32 cellular contexts compared by ENCODE assay signal in genomic region chr12:88361493-88361892, GRCh38.
DNase-seq lines count a peak whose midpoint lies in the region; ATAC-seq and TF ChIP-seq lines count a peak whose summit lies in the region.
"Had no signal": no experiment of that assay in that cellular context is flagged by ENCODE, and none has a peak within 500 bp of the region (broad histone marks: within the 10 kb centered on the region; RNA-seq: fewer than 3 reads in every experiment).

No MANE protein-coding gene starts in this region.

- DNase-seq in EH (ENCODE audit: low read depth): peak; percentile 57
- DNase-seq in LHCN-M2 (ENCODE audit: low read depth): peak; percentile 38
- peak; percentile 34 for DNase-seq in choroid plexus epithelial cell (ENCODE audit: low read depth)
- peak; percentile 68 for DNase-seq in kidney tubule cell (ENCODE audit: low spot score)
- DNase-seq in mesothelial cell of epicardium (ENCODE audit: low spot score in 2 of 2, unreplicated experiment in 2 of 2): no peak
- DNase-seq in stimulated activated CD4-positive, alpha-beta T cell treated with anti-CD3 and anti-CD28 coated beads, Interleukin-2, amount 100 ng/mL, for 24 hours: no peak
- DNase-seq in LoVo (ENCODE audit: low spot score): no peak
- DNase-seq: activated CD4-positive, alpha-beta T cell treated with anti-CD3 and anti-CD28 coated beads, Interleukin-2, amount 50 U/mL, for 48 hours; activated CD8-positive, alpha-beta memory T cell treated with anti-CD3 and anti-CD28 coated beads, Interleukin-2, amount 50 U/mL, for 4 hours; activated naive CD4-positive, alpha-beta T cell treated with anti-CD3 and anti-CD28 coated beads, Interleukin-2, amount 10 ng/mL, durations not matched to agents 7 days and 5 days; C1 segment of cervical spinal cord; Caco-2; central memory CD4-positive, alpha-beta T cell; dermis blood vessel endothelial cell; DMS79 treated with DMSO at 0.1 percent for 48 hours; head of caudate nucleus; Kasumi-1; NCI-H1105 treated with DMSO at 0.1 percent for 48 hours; NCI-H1930; NCI-H524 treated with DMSO at 0.1 percent for 48 hours; nephron progenitor cell; ovary; SJCRH30; stimulated activated CD4-positive, alpha-beta T cell treated with anti-CD3 and anti-CD28 coated beads, Interleukin-2, amount 100 ng/mL, for 48 hours; T-helper 1 cell; upper lobe of left lung had no signal

- no peak overlapping the region for H3K27ac Mint-ChIP-seq in mesothelial cell of epicardium
- H3K27ac Mint-ChIP-seq: activated naive CD4-positive, alpha-beta T cell treated with anti-CD3 and anti-CD28 coated beads, Interleukin-2, amount 10 ng/mL, durations not matched to agents 7 days and 5 days; activated T-helper 1 cell treated with anti-CD3 and anti-CD28 coated beads, Interleukin-12 subunit alpha, Interleukin-12 subunit beta, Interleukin-2, Interleukin-4 antibody, amounts not matched to agents 30 ng/mL and 10 ng/mL and 1 ng/mL, durations not matched to agents 14 hours and 24 hours and 36 hours; nephron progenitor cell had no signal

- peaks cover 21% of the 10 kb centered on the region for H3K9me3 Mint-ChIP-seq in mesothelial cell of epicardium
- H3K9me3 Mint-ChIP-seq: activated naive CD4-positive, alpha-beta T cell treated with anti-CD3 and anti-CD28 coated beads, Interleukin-2, amount 10 ng/mL, durations not matched to agents 7 days and 5 days; nephron progenitor cell had no signal

- TF ChIP-seq CTCF in choroid plexus epithelial cell (conservative IDR thresholded peaks at IDR 0.05; ENCODE audit: low read depth, low read length) (no peak), mesothelial cell of epicardium (IDR thresholded peaks at IDR 0.05; ENCODE audit: unreplicated experiment) (no peak)

- H3K27me3 Mint-ChIP-seq in mesothelial cell of epicardium (ENCODE audit: low read depth): no peaks in the 10 kb centered on the region
- H3K27me3 Mint-ChIP-seq: activated naive CD4-positive, alpha-beta T cell treated with anti-CD3 and anti-CD28 coated beads, Interleukin-2, amount 10 ng/mL, durations not matched to agents 7 days and 5 days had no signal

- no peaks in the 10 kb centered on the region for H3K36me3 Mint-ChIP-seq in mesothelial cell of epicardium
- H3K36me3 Mint-ChIP-seq: activated naive CD4-positive, alpha-beta T cell treated with anti-CD3 and anti-CD28 coated beads, Interleukin-2, amount 10 ng/mL, durations not matched to agents 7 days and 5 days had no signal

- H3K4me3 Mint-ChIP-seq in mesothelial cell of epicardium: no peak overlapping the region
- H3K4me3 Mint-ChIP-seq: activated naive CD4-positive, alpha-beta T cell treated with anti-CD3 and anti-CD28 coated beads, Interleukin-2, amount 10 ng/mL, durations not matched to agents 7 days and 5 days; activated T-helper 1 cell treated with anti-CD3 and anti-CD28 coated beads, Interleukin-12 subunit alpha, Interleukin-12 subunit beta, Interleukin-2, Interleukin-4 antibody, amounts not matched to agents 30 ng/mL and 10 ng/mL and 1 ng/mL, durations not matched to agents 14 hours and 24 hours and 36 hours; nephron progenitor cell had no signal

- H3K4me3 ChIP-seq in choroid plexus epithelial cell (ENCODE audit: low read depth, low read length): no peak overlapping the region
- H3K4me3 ChIP-seq: GM12878, lung, ovary, right atrium auricular region, SJCRH30, upper lobe of left lung had no signal

- no peak for ATAC-seq in GM19395 (IDR thresholded peaks at IDR 0.05; ENCODE audit: unreplicated experiment)
- ATAC-seq: GM12878, HepG2 had no signal

- H3K4me1 Mint-ChIP-seq in mesothelial cell of epicardium: peaks cover 9% of the 10 kb centered on the region
- H3K4me1 Mint-ChIP-seq: activated naive CD4-positive, alpha-beta T cell treated with anti-CD3 and anti-CD28 coated beads, Interleukin-2, amount 10 ng/mL, durations not matched to agents 7 days and 5 days had no signal

Comparison
In these comparisons a context has a peak if more than half of its experiments do, and no peak if none do; other contexts are left out.
1. DNase-seq: peak in EH (single experiment), LHCN-M2 (single experiment), choroid plexus epithelial cell (single experiment) and kidney tubule cell (single experiment); none in mesothelial cell of epicardium (0 of 2), stimulated activated CD4-positive, alpha-beta T cell treated with anti-CD3 and anti-CD28 coated beads, Interleukin-2, amount 100 ng/mL, for 24 hours (0 of 2) and LoVo (single experiment).